Comparison of ENCODE assay signal across 30 cellular contexts in the genomic region with DNA sequence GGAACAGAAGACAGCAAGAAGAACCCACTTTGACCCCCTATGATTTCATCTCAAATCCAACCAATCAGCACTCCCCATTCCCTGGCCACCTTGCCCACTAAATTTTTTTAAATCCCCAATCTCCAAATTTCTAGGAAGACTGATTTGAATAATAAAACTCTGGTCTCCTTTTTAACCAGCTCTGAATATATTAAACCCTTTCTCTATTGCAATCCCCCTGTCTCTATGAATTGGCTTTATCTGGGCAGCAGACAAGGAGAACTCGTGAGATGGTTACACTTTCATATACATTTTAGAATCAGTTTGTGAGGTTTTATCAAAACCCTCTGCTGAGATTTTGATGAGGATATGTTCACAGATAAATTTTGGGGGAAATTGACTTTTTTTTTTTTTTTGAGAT.
"Had no signal": no experiment of that assay in that cellular context is flagged by ENCODE, and none has a peak within 500 bp of the region (broad histone marks: within the 10 kb centered on the region; RNA-seq: fewer than 3 reads in every experiment).

No MANE protein-coding gene starts in this region.

- H3K27me3 ChIP-seq: neutrophil, pancreas, spleen, suprapubic skin, testis, tibial artery, transverse colon, upper lobe of right lung, uterus had no signal

- H3K27me3 Mint-ChIP-seq: natural killer cell treated with Interleukin-12 subunit alpha and Interleukin-12 subunit beta and Interleukin-15 and Interleukin-18, amount 100 ng/mL, for 72 hours; stimulated activated memory B cell treated with anti-CD40 and anti-IgM and Interleukin-4, amounts not matched to agents 10 μg/mL and 1 μg/mL and 100 μg/mL, for 72 hours; stimulated activated naive CD8-positive, alpha-beta T cell treated with anti-CD3 and anti-CD28 coated beads, Interleukin-15, amount 100 ng/mL, for 72 hours; type B pancreatic cell had no signal

- H3K27ac ChIP-seq: neutrophil, pancreas, psoas muscle, skin epidermis, spleen, suprapubic skin, testis, tibial artery, transverse colon, upper lobe of right lung, uterus had no signal

- ATAC-seq: naive thymus-derived CD8-positive, alpha-beta T cell; natural killer cell treated with Interleukin-12 subunit alpha and Interleukin-12 subunit beta and Interleukin-15 and Interleukin-18, amount 100 ng/mL, for 72 hours; pancreas; psoas muscle; right cardiac atrium; sciatic nerve; stimulated activated memory B cell treated with anti-CD40 and anti-IgM and Interleukin-4, amounts not matched to agents 10 μg/mL and 1 μg/mL and 100 μg/mL, for 72 hours; stimulated activated naive CD8-positive, alpha-beta T cell treated with anti-CD3 and anti-CD28 coated beads, Interleukin-15, amount 100 ng/mL, for 72 hours; stimulated activated naive CD8-positive, alpha-beta T cell treated with anti-CD3 and anti-CD28 coated beads, Interleukin-15, Interleukin-2, amounts not matched to agents 100 U/mL and 50 U/mL, for 24 hours; upper lobe of right lung had no signal

- H3K4me3 Mint-ChIP-seq: naive thymus-derived CD8-positive, alpha-beta T cell; natural killer cell treated with Interleukin-12 subunit alpha and Interleukin-12 subunit beta and Interleukin-15 and Interleukin-18, amount 100 ng/mL, for 72 hours; nephron progenitor cell; neural crest cell; stimulated activated memory B cell treated with anti-CD40 and anti-IgM and Interleukin-4, amounts not matched to agents 10 μg/mL and 1 μg/mL and 100 μg/mL, for 72 hours; stimulated activated naive CD8-positive, alpha-beta T cell treated with anti-CD3 and anti-CD28 coated beads, Interleukin-15, amount 100 ng/mL, for 72 hours; type B pancreatic cell had no signal

- H3K4me3 ChIP-seq: pancreas, psoas muscle, skin epidermis, smooth muscle cell, spleen, suprapubic skin, testis, tibial artery, transverse colon, upper lobe of right lung, uterus had no signal

- H3K9me3 ChIP-seq: pancreas, testis, uterus had no signal

- H3K4me1 Mint-ChIP-seq: naive thymus-derived CD8-positive, alpha-beta T cell; nephron progenitor cell; neural crest cell; stimulated activated memory B cell treated with anti-CD40 and anti-IgM and Interleukin-4, amounts not matched to agents 10 μg/mL and 1 μg/mL and 100 μg/mL, for 72 hours; stimulated activated naive CD8-positive, alpha-beta T cell treated with anti-CD3 and anti-CD28 coated beads, Interleukin-15, amount 100 ng/mL, for 72 hours had no signal

- H3K4me1 ChIP-seq: pancreas, psoas muscle, spleen, suprapubic skin, testis, tibial artery, transverse colon, upper lobe of right lung, uterus had no signal

- H3K4me2 ChIP-seq: smooth muscle cell had no signal

- H3K27ac Mint-ChIP-seq: natural killer cell treated with Interleukin-12 subunit alpha and Interleukin-12 subunit beta and Interleukin-15 and Interleukin-18, amount 100 ng/mL, for 72 hours; nephron progenitor cell; stimulated activated memory B cell treated with anti-CD40 and anti-IgM and Interleukin-4, amounts not matched to agents 10 μg/mL and 1 μg/mL and 100 μg/mL, for 72 hours; stimulated activated naive CD8-positive, alpha-beta T cell treated with anti-CD3 and anti-CD28 coated beads, Interleukin-15, amount 100 ng/mL, for 72 hours; type B pancreatic cell had no signal

- H3K36me3 ChIP-seq: neutrophil, pancreas, spleen, suprapubic skin, tibial artery, transverse colon, upper lobe of right lung, uterus had no signal

- FAIRE-seq: pancreas had no signal

- H3K36me3 Mint-ChIP-seq: stimulated activated memory B cell treated with anti-CD40 and anti-IgM and Interleukin-4, amounts not matched to agents 10 μg/mL and 1 μg/mL and 100 μg/mL, for 72 hours had no signal

- DNase-seq: naive thymus-derived CD8-positive, alpha-beta T cell; nephron progenitor cell; nucleus accumbens; pancreas; psoas muscle; right cardiac atrium; spleen; stimulated activated CD4-positive, alpha-beta T cell treated with anti-CD3 and anti-CD28 coated beads, Interleukin-12 subunit alpha, Interleukin-12 subunit beta, amount 100 ng/mL, for 4 hours; stimulated activated CD4-positive, alpha-beta T cell treated with anti-CD3 and anti-CD28 coated beads, Interleukin-1b, Interleukin-23, amount 100 ng/mL, for 48 hours; stimulated activated CD4-positive, alpha-beta T cell treated with anti-CD3 and anti-CD28 coated beads, Interleukin-4, amount 100 ng/mL, for 1 hour; stimulated activated CD4-positive, alpha-beta T cell treated with anti-CD3 and anti-CD28 coated beads, Interleukin-4, amount 100 ng/mL, for 4 hours; stimulated activated CD8-positive, alpha-beta memory T cell treated with anti-CD3 and anti-CD28 coated beads, Interleukin-4, amount 100 ng/mL, for 48 hours; stimulated activated naive CD4-positive, alpha-beta T cell; stimulated activated naive CD8-positive, alpha-beta T cell treated with anti-CD3 and anti-CD28 coated beads, Interleukin-15, amount 100 ng/mL, for 72 hours; stimulated activated naive CD8-positive, alpha-beta T cell treated with anti-CD3 and anti-CD28 coated beads, Interleukin-15, Interleukin-2, amounts not matched to agents 100 U/mL and 50 U/mL, for 24 hours; substantia nigra; testis; tibial artery; transverse colon; upper lobe of right lung; uterus had no signal
